11 cellular contexts compared by ENCODE assay signal in the genomic region with DNA sequence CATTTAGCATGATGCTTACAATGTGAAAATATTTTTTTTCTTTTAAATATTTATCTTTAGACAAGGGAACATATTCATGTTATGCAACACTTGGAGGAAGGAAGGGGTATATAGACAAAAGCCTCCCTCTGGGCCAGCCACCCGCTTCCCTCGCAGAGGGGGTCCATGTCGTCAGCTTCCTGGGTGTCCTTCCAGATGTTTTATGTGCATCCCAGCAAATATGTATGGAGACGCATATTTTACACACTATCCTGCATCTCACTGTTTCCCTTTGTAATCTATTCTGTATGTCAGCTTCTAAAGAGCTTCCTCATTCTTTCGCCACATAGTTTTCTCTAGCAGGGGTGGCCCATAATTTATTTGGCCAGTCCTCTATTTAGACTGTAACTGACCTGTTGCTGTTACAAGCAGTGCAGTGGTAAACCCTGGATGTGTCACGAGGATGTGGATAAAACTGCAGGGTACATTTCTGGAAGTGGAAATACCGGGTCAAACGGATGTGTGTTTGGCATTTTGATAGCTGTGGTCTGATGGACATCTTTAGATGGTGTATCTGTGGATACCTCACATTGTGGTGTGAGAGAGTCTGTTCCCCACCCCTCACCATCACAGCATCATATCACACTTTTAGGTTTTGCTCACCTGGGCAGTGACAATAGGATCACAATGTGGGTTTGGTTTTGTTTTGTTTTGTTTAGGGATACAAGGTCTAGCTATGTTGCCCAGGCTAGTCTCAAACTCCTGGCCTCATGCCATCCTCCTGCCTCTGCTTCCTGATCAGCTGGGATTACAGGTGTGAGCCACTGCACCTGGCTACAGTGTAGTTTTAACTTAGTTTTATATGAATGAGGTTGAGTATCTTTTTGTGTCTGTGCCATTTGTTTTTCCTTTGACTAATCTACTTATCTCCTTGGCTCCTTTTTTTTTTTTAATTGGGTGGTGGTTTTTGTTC. TPM values are rescaled to one million over a fixed set of nuclear protein-coding genes. Genes with fewer than 3 reads are reported as not detected.
A peak's percentile ranks its signal among the peaks of the same experiment; 100 is the strongest.
DNase-seq lines count a peak whose midpoint lies in the region; ATAC-seq and TF ChIP-seq lines count a peak whose summit lies in the region.
"Had no signal": no experiment of that assay in that cellular context is flagged by ENCODE, and none has a peak within 500 bp of the region (broad histone marks: within the 10 kb centered on the region; RNA-seq: fewer than 3 reads in every experiment).

No MANE protein-coding gene starts in this region.

- H3K4me3 ChIP-seq in A673 (ENCODE audit: low read depth, low read length, poor library complexity, severe bottlenecking) (no peak overlapping the region), esophagus muscularis mucosa (no peak overlapping the region)
- H3K4me3 ChIP-seq: MG63 had no signal

- CTCF ChIA-PET in A673 (lab: Charles Lee): interaction anchor here (0.6 to 1.0 kb wide), 2 partner anchors 17 to 30 kb away, joined by 4 to 5 read pairs; no protein-coding TSS in a partner anchor

- H3K36me3 ChIP-seq in A673 (ENCODE audit: insufficient read depth, low read length, poor library complexity, severe bottlenecking) (no peaks in the 10 kb centered on the region), esophagus muscularis mucosa (no peaks in the 10 kb centered on the region)
- H3K36me3 ChIP-seq: MG63 had no signal

- no peak for TF ChIP-seq EP300 in esophagus muscularis mucosa (IDR thresholded peaks at IDR 0.05)

- peaks cover 33% of the 10 kb centered on the region for H3K4me1 ChIP-seq in A673 (ENCODE audit: insufficient read depth, low read length, poor library complexity, severe bottlenecking)
- H3K4me1 ChIP-seq in esophagus muscularis mucosa: peaks cover 0 to 5% (median 0%) of the 10 kb centered on the region in 4 donors

- WGBS in esophagus muscularis mucosa: 64% methylated on average over 8 of the region's 8 CpGs

- ATAC-seq in GM21360 (IDR thresholded peaks at IDR 0.05; ENCODE audit: unreplicated experiment): no peak

- DNase-seq in A673 (ENCODE audit: low spot score) (peak; percentile 54), COLO668 (lab: John Stamatoyannopoulos, UW; ENCODE audit: unreplicated experiment) (peak; percentile 31), RPMI8226 (peak; percentile 74), islet precursor cell (peak; percentile 36), esophagus muscularis mucosa (ENCODE audit: extremely low spot score) (no peak), SW480 (ENCODE audit: low spot score) (no peak)
- no peak for DNase-seq in effector CD4-positive, alpha-beta T cell
- DNase-seq: hypothalamus, MG63 had no signal

- TF ChIP-seq POLR2A in esophagus muscularis mucosa (IDR thresholded peaks at IDR 0.05; ENCODE audit: low read depth): no peak

- intact Hi-C loops in A673 (cut with micrococcal nuclease; ENCODE audit: unreplicated experiment) (no loop called here), esophagus muscularis mucosa (cut with DNase I) (no loop called here)

- TF ChIP-seq CTCF in A673 (conservative IDR thresholded peaks at IDR 0.05; ENCODE audit: low read depth, low read length): no peak
- no peak for TF ChIP-seq CTCF in esophagus muscularis mucosa (IDR thresholded peaks at IDR 0.05)

- H3K27me3 ChIP-seq in A673 (replicated peaks; ENCODE audit: insufficient read depth, low read depth, low read length, poor library complexity): no peaks in the 10 kb centered on the region
- H3K27me3 ChIP-seq in esophagus muscularis mucosa: peaks cover 0 to 3% (median 0%) of the 10 kb centered on the region in 4 donors
- H3K27me3 ChIP-seq: MG63 had no signal

- POLR2A ChIA-PET in A673 (lab: Charles Lee; ENCODE audit: low non-redundant PET): interaction anchor here (0.6 kb wide), 1 partner anchor 43 kb away, joined by 4 read pairs; no protein-coding TSS in a partner anchor

- BruUV-seq in A673 (replicated peaks; lab: Mats Ljungman, UMichigan): no TSS peak

- H3K9me3 ChIP-seq in A673 (ENCODE audit: low read depth, low read length, poor library complexity, severe bottlenecking) (no peaks in the 10 kb centered on the region), esophagus muscularis mucosa (no peaks in the 10 kb centered on the region)
- H3K9me3 ChIP-seq: MG63 had no signal

- H3K27ac ChIP-seq in A673 (ENCODE audit: low read depth, low read length, poor library complexity, severe bottlenecking): peak overlapping the region; percentile 38
- H3K27ac ChIP-seq in esophagus muscularis mucosa (replicated peaks in 1 of 4): no peak overlapping the region
- H3K27ac ChIP-seq: HL-60 had no signal

RNA-seq across cellular contexts. Expression of a gene that starts 31.6 kb away (rescaled TPM):
- 3.9 and 5.5 TPM in 2 replicates for total RNA-seq in A673 (2021)
- 1 to 10 TPM in 3 of 4 donors, under 1 TPM in 1; 0.42 to 3.8 (median 3.2) TPM for total RNA-seq in esophagus muscularis mucosa

Comparison
In these comparisons a context has a peak if more than half of its experiments do, and no peak if none do; other contexts are left out.
1. DNase-seq: peak in A673 (single experiment), COLO668 (single experiment), RPMI8226 (single experiment) and islet precursor cell (single experiment); none in esophagus muscularis mucosa (single experiment), SW480 (single experiment) and effector CD4-positive, alpha-beta T cell (single experiment).